14 cellular contexts compared by ENCODE assay signal in the genomic region with DNA sequence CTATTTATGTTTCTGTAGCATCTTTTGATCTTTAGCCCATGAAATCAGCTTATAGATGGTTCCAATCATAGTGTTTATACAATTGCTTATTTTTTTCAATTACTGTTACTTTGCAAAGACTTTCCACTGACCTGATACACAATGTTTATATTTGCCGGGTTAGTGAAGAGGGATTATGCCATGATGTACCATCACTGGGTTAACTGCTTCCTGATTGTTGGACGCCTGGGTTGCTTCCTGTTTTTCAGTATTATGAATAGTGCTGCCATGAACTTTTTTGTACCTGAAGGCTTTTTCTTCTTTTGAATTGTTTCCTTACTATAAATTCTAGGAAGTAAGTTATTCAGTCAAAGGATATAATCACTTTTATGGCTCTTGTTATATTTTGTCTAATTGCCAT. TPM values are rescaled to one million over a fixed set of nuclear protein-coding genes. Genes with fewer than 3 reads are reported as not detected.
DNase-seq lines count a peak whose midpoint lies in the region; ATAC-seq and TF ChIP-seq lines count a peak whose summit lies in the region.
"Had no signal": no experiment of that assay in that cellular context is flagged by ENCODE, and none has a peak within 500 bp of the region (broad histone marks: within the 10 kb centered on the region; RNA-seq: fewer than 3 reads in every experiment).

No MANE protein-coding gene starts in this region.

- H3K27me3 ChIP-seq in sigmoid colon = no peaks in the 10 kb centered on the region
- H3K27me3 ChIP-seq: dorsolateral prefrontal cortex, tibial nerve had no signal

- H3K4me1 ChIP-seq in sigmoid colon = peaks cover 0 to 83% (median 71%) of the 10 kb centered on the region in 4 donors

- 5 to 11% methylated on average over 2 of the region's 2 CpGs for WGBS in sigmoid colon, 2 donors

- H3K36me3 Mint-ChIP-seq in HFFc6 (ENCODE audit: low read depth) = peaks cover 40% of the 10 kb centered on the region

- peaks cover 86% of the 10 kb centered on the region for H3K4me1 Mint-ChIP-seq in HFFc6 (ENCODE audit: low read depth)

- H3K27ac ChIP-seq in epithelial cell of prostate (peak overlapping the region; percentile 93), sigmoid colon (peak overlapping the region; percentile 74 to 98 (median 89))

- peaks cover 3 to 20% (median 4%) of the 10 kb centered on the region in 4 donors for H3K36me3 ChIP-seq in sigmoid colon

- intact Hi-C loops in sigmoid colon (cut with DNase I) = loop anchor here (2.0 kb wide), 1 partner anchor 36 kb away; no protein-coding TSS in a partner anchor

- no peaks in the 10 kb centered on the region for H3K9me3 ChIP-seq in sigmoid colon

- DNase-seq in HFFc6 = no peak
- peak; percentile 5 for DNase-seq in OCI-M1 (lab: John Stamatoyannopoulos, UW)
- DNase-seq in epithelial cell of prostate (ENCODE audit: low read depth, low spot score) = no peak
- no peak for DNase-seq in sigmoid colon
- DNase-seq in HT-29 (ENCODE audit: low spot score) = no peak
- DNase-seq in T1000 (lab: John Stamatoyannopoulos, UW) = no peak
- DNase-seq in putamen (ENCODE audit: low spot score) = no peak
- DNase-seq: activated naive CD8-positive, alpha-beta T cell treated with anti-CD3 and anti-CD28 coated beads for 36 hours; dorsolateral prefrontal cortex; nephron progenitor cell had no signal

- no peak for TF ChIP-seq POLR2A in sigmoid colon (IDR thresholded peaks at IDR 0.05)

- no peak overlapping the region for H3K4me3 ChIP-seq in sigmoid colon
- H3K4me3 ChIP-seq: dorsolateral prefrontal cortex, tibial nerve had no signal

- no peaks in the 10 kb centered on the region for H3K9me3 Mint-ChIP-seq in HFFc6

- TF ChIP-seq CTCF in HFFc6 (IDR thresholded peaks at IDR 0.05) (no peak), sigmoid colon (IDR thresholded peaks at IDR 0.05) (no peak)

- no peak for TF ChIP-seq EP300 in sigmoid colon (IDR thresholded peaks at IDR 0.05)

- ATAC-seq in GM19351 (IDR thresholded peaks at IDR 0.05; ENCODE audit: unreplicated experiment) = no peak

- H3K27me3 Mint-ChIP-seq in HFFc6 (ENCODE audit: insufficient read depth) = peaks cover 3% of the 10 kb centered on the region
- H3K27me3 Mint-ChIP-seq: activated naive CD8-positive, alpha-beta T cell treated with anti-CD3 and anti-CD28 coated beads for 36 hours had no signal

- peak overlapping the region; percentile 75 for H3K4me3 Mint-ChIP-seq in HFFc6
- H3K4me3 Mint-ChIP-seq: activated naive CD8-positive, alpha-beta T cell treated with anti-CD3 and anti-CD28 coated beads for 36 hours; nephron progenitor cell had no signal

- H3K27ac Mint-ChIP-seq in HFFc6 = peak overlapping the region; percentile 94
- H3K27ac Mint-ChIP-seq: activated naive CD8-positive, alpha-beta T cell treated with anti-CD3 and anti-CD28 coated beads for 36 hours; nephron progenitor cell had no signal

RNA-seq across cellular contexts. Expression of a gene that starts 6.9 kb away (rescaled TPM):
- total RNA-seq in HFFc6 (2021; fragmentation: NEBNext Ultra II Directional; extraction: Animal tissue kit (Norgen Biotek cat#: 25700)) = 10 to 100 TPM; 56.5 to 74.0 (median 67.5) TPM
- 10 to 100 TPM; 30.4 to 68.5 (median 58.2) TPM for total RNA-seq in sigmoid colon
- 10 to 100 TPM; 34.2 to 57.1 (median 42.0) TPM for polyA plus RNA-seq in sigmoid colon
- total RNA-seq in HT-29 (2014; rRNA removed; shearing (Covaris generic)) = 28.0 and 33.1 TPM in 2 replicates

RNA-seq across cellular contexts. Expression of a gene that starts 34.8 kb away (rescaled TPM):
- not detected for total RNA-seq in HFFc6 (2021; fragmentation: NEBNext Ultra II Directional; extraction: Animal tissue kit (Norgen Biotek cat#: 25700))
- not detected for total RNA-seq in sigmoid colon
- not detected for polyA plus RNA-seq in sigmoid colon
- total RNA-seq in HT-29 (2014; rRNA removed; shearing (Covaris generic)) = not detected in 2 replicates
- total RNA-seq: activated naive CD8-positive, alpha-beta T cell treated with anti-CD3 and anti-CD28 coated beads for 36 hours; kidney epithelial cell; skeletal muscle tissue; tibial nerve had no signal

RNA-seq across cellular contexts. Expression of a gene that starts 49.6 kb away (rescaled TPM):
- total RNA-seq in HFFc6 (2021; fragmentation: NEBNext Ultra II Directional; extraction: Animal tissue kit (Norgen Biotek cat#: 25700)) = 10 to 100 TPM; 22.0 to 35.6 (median 24.6) TPM
- total RNA-seq in sigmoid colon = 10 to 100 TPM; 28.1 to 52.3 (median 40.0) TPM
- 10 to 100 TPM; 64.3 to 91.8 (median 79.1) TPM for polyA plus RNA-seq in sigmoid colon
- total RNA-seq in HT-29 (2014; rRNA removed; shearing (Covaris generic)) = 113 and 161 TPM in 2 replicates
